Comparison of ENCODE assay signal across 23 cellular contexts in the genomic region with DNA sequence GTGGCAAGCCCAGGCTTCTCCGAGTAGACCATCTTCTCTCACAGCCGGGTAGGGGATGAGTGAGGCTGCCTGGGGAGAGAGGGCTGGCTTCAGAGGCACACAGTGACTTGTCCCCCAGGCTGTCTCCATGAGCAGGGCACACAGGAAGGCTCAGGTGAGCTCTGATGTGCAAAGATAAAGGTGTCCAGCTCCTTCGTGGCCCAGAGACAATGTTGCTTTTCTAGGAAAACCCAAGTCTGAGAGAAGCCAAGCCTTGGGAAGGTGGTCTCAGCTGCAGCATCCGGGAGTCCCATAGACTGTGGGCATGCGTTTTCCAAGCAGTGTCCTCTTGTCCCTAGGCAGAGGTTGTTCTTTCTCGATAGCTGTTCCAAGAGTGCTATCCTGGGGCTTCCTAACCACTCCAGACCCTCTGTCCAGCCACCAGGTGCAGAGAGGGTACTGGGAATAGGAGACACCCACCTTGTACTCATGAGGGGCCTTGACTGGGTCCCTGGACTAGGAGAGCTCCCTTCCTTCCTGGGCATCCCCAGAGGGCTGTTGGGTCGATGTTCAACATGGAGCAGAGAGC.
"Had no signal": no experiment of that assay in that cellular context is flagged by ENCODE, and none has a peak within 500 bp of the region (broad histone marks: within the 10 kb centered on the region; RNA-seq: fewer than 3 reads in every experiment).

No MANE protein-coding gene starts in this region.

- H2AFZ ChIP-seq: hepatocyte, parathyroid adenoma had no signal

- H3K27ac ChIP-seq: heart right ventricle, hepatocyte, left lung, lower lobe of right lung, parathyroid adenoma, psoas muscle, right lobe of liver, stomach, tibial nerve, upper lobe of left lung had no signal

- H3K4me2 ChIP-seq: hepatocyte, smooth muscle cell had no signal

- H3K9me3 Mint-ChIP-seq: nephron, neural crest cell had no signal

- H3K27me3 ChIP-seq: hepatocyte, right lobe of liver, tibial nerve, upper lobe of left lung had no signal

- H3K9ac ChIP-seq: parathyroid adenoma had no signal

- H3K4me1 Mint-ChIP-seq: naive thymus-derived CD8-positive, alpha-beta T cell; neural crest cell; stimulated activated naive B cell treated with anti-CD40 and anti-IgM and Interleukin-4, amounts not matched to agents 10 μg/mL and 1 μg/mL and 100 μg/mL, for 72 hours had no signal

- H3K27me3 Mint-ChIP-seq: stimulated activated naive B cell treated with anti-CD40 and anti-IgM and Interleukin-4, amounts not matched to agents 10 μg/mL and 1 μg/mL and 100 μg/mL, for 72 hours had no signal

- H3K27ac Mint-ChIP-seq: nephron; stimulated activated naive B cell treated with anti-CD40 and anti-IgM and Interleukin-4, amounts not matched to agents 10 μg/mL and 1 μg/mL and 100 μg/mL, for 72 hours had no signal

- H3K4me1 ChIP-seq: heart right ventricle, left lung, lower lobe of right lung, parathyroid adenoma, psoas muscle, right lobe of liver, stomach, tibial nerve, upper lobe of left lung had no signal

- H3K4me3 Mint-ChIP-seq: naive thymus-derived CD8-positive, alpha-beta T cell; nephron; neural crest cell; stimulated activated naive B cell treated with anti-CD40 and anti-IgM and Interleukin-4, amounts not matched to agents 10 μg/mL and 1 μg/mL and 100 μg/mL, for 72 hours had no signal

- H3K79me2 ChIP-seq: hepatocyte, parathyroid adenoma had no signal

- H3K36me3 Mint-ChIP-seq: naive thymus-derived CD8-positive, alpha-beta T cell; stimulated activated naive B cell treated with anti-CD40 and anti-IgM and Interleukin-4, amounts not matched to agents 10 μg/mL and 1 μg/mL and 100 μg/mL, for 72 hours had no signal

- H3K9me3 ChIP-seq: heart right ventricle, left lung, lower lobe of right lung, psoas muscle, right lobe of liver, tibial nerve, upper lobe of left lung had no signal

- DNase-seq: heart right ventricle; kidney; left colon; left lung; lower lobe of right lung; mammary epithelial cell; mesenchymal stem cell; naive thymus-derived CD8-positive, alpha-beta T cell; nucleus accumbens; psoas muscle; stimulated activated CD4-positive, alpha-beta T cell treated with anti-CD3 and anti-CD28 coated beads, Interleukin-1b, Interleukin-23, amount 100 ng/mL, for 48 hours; stimulated activated CD4-positive, alpha-beta T cell treated with anti-CD3 and anti-CD28 coated beads, Interleukin-4, amount 100 ng/mL, for 1 hour; stimulated activated naive B cell treated with anti-CD40 and anti-IgM and Interleukin-4, amounts not matched to agents 10 μg/mL and 1 μg/mL and 100 μg/mL, for 72 hours; stimulated activated naive CD8-positive, alpha-beta T cell treated with anti-CD3 and anti-CD28 coated beads, Interleukin-15, Interleukin-2, amounts not matched to agents 100 U/mL and 50 U/mL, for 24 hours; stomach; upper lobe of left lung had no signal

- H3K4me3 ChIP-seq: heart right ventricle, hepatocyte, left lung, lower lobe of right lung, psoas muscle, right lobe of liver, smooth muscle cell, stomach, tibial nerve, upper lobe of left lung had no signal

- H3K36me3 ChIP-seq: heart right ventricle, left lung, lower lobe of right lung, right lobe of liver, stomach, tibial nerve, upper lobe of left lung had no signal
